In the genomic region with DNA sequence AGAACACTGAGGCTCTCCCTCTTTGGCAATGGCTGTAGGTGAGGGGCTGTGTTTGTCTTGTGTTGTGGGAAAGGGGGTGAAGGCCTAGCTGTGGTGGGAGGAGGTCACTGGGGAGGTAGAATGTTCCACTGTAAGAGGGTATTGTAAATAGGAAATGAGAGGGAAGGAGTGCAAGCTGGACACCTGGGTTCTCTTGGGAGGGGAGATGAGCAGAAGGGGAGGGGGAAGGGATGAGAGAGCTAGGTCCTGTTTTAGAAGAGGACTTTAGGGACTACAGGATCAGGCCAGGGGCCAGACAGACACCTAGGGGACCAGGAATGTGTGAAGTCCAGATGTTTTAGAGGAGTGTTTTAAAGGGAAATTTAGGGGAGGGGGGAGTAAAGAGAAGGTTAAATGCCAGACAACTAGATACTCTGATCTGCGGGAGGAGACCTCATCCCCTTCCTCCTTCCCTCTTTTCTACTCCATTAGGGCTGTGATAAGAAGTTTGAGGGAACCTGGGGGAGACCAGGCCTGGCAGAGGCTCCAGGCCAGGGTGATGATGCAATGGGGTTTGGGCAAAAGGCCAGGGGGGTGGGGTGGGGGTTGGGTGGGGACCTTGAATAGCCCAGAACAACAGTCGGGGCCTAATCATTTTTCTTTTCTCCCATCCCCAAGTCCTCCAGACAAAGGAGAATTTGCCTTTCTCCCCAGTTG, we compare ENCODE assay signal across 1 cellular context.
TF ChIP-seq lines count a peak whose summit lies in the region.

No MANE protein-coding gene starts in this region.

TF ChIP-seq in H1, 55 proteins besides CTCF, POLR2A, EP300 and RAD21:
- no peak for TF ChIP-seq MAFK (IDR thresholded peaks at IDR 0.05; ENCODE audit: low read depth, low read length)
- TF ChIP-seq FOSL1 (IDR thresholded peaks at IDR 0.05; ENCODE audit: insufficient read depth, low read depth, low read length), result no peak
- TF ChIP-seq RBBP5 (IDR thresholded peaks at IDR 0.05; ENCODE audit: borderline replicate concordance, low read depth, low read length), result no peak
- TF ChIP-seq TAF1 (IDR thresholded peaks at IDR 0.05; ENCODE audit: low read depth, low read length), result no peak
- no peak for TF ChIP-seq TEAD4 (IDR thresholded peaks at IDR 0.05; ENCODE audit: low read depth, low read length)
- no peak for TF ChIP-seq PHF8 (conservative IDR thresholded peaks at IDR 0.05; ENCODE audit: low read depth, low read length)
- no peak for TF ChIP-seq JUN (IDR thresholded peaks at IDR 0.05; ENCODE audit: low read depth, low read length)
- TF ChIP-seq KDM4A (IDR thresholded peaks at IDR 0.05; ENCODE audit: low read depth, low read length, severe bottlenecking), result no peak
- TF ChIP-seq KDM5A (IDR thresholded peaks at IDR 0.05; ENCODE audit: low read length), result no peak
- TF ChIP-seq RNF2 (IDR thresholded peaks at IDR 0.05; ENCODE audit: borderline replicate concordance, low read depth, low read length, missing control alignments, poor library complexity, severe bottlenecking), result no peak
- no peak for TF ChIP-seq SIX5 (IDR thresholded peaks at IDR 0.05; ENCODE audit: low read depth, low read length)
- no peak for TF ChIP-seq CTBP2 (IDR thresholded peaks at IDR 0.05; ENCODE audit: borderline replicate concordance, insufficient read depth, insufficient read length, low read length)
- TF ChIP-seq CEBPB (IDR thresholded peaks at IDR 0.05; ENCODE audit: low read depth, low read length), result no peak
- no peak for TF ChIP-seq RXRA (IDR thresholded peaks at IDR 0.05; ENCODE audit: insufficient read depth, low read depth, low read length)
- TF ChIP-seq SP4 (IDR thresholded peaks at IDR 0.05; ENCODE audit: low read length), result no peak
TF ChIP-seq in H1: peak in this region for 0.
